Comparison of ENCODE assay signal across 1 cellular context in the genomic region with DNA sequence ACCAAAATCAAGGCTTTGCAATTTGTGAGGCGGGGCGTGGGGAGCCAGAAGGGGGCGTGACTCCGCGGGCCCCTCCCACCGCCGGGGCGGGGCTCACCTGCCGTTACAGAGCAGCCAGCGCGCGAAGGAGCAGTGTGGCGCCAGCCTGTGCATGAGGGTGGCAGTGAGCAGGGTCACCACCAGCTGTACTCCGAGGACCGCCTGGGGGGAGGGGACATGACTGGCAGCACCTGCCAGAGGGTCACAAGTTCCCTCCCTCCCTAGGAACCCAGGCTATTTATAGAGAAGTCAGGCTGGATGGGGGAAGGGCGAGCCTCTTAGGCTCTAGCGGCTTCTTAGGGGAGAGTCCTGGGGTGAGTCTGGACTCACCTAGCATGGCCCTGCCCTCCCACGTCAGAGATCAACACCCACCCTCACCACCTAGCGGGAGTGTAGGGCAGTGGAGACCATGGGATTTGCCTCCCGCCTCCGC.
TF ChIP-seq lines count a peak whose summit lies in the region.

No MANE protein-coding gene starts in this region.

TF ChIP-seq in HepG2, 621 proteins besides CTCF, POLR2A, EP300 and RAD21:
- TF ChIP-seq, protein P1, sequence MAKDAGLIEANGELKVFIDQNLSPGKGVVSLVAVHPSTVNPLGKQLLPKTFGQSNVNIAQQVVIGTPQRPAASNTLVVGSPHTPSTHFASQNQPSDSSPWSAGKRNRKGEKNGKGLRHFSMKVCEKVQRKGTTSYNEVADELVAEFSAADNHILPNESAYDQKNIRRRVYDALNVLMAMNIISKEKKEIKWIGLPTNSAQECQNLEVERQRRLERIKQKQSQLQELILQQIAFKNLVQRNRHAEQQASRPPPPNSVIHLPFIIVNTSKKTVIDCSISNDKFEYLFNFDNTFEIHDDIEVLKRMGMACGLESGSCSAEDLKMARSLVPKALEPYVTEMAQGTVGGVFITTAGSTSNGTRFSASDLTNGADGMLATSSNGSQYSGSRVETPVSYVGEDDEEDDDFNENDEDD (CRISPR knock-in tag; IDR thresholded peaks at IDR 0.05; ENCODE audit: borderline replicate concordance) = no peak
- TF ChIP-seq, protein P2, sequence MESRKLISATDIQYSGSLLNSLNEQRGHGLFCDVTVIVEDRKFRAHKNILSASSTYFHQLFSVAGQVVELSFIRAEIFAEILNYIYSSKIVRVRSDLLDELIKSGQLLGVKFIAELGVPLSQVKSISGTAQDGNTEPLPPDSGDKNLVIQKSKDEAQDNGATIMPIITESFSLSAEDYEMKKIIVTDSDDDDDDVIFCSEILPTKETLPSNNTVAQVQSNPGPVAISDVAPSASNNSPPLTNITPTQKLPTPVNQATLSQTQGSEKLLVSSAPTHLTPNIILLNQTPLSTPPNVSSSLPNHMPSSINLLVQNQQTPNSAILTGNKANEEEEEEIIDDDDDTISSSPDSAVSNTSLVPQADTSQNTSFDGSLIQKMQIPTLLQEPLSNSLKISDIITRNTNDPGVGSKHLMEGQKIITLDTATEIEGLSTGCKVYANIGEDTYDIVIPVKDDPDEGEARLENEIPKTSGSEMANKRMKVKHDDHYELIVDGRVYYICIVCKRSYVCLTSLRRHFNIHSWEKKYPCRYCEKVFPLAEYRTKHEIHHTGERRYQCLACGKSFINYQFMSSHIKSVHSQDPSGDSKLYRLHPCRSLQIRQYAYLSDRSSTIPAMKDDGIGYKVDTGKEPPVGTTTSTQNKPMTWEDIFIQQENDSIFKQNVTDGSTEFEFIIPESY (CRISPR knock-in tag; IDR thresholded peaks at IDR 0.05) = peak; percentile 53
- peak; percentile 28 for TF ChIP-seq AGO2 (optimal IDR thresholded peaks at IDR 0.05; ENCODE audit: low read depth, low read length)
